28 cellular contexts compared by ENCODE assay signal in genomic region chr17:18146980-18147379, GRCh38.
"Had no signal": no experiment of that assay in that cellular context is flagged by ENCODE, and none has a peak within 500 bp of the region (broad histone marks: within the 10 kb centered on the region; RNA-seq: fewer than 3 reads in every experiment).

No MANE protein-coding gene starts in this region.

- H3K9me3 Mint-ChIP-seq: mesothelial cell of epicardium; naive B cell; natural killer cell; nephron progenitor cell; neural progenitor cell; stimulated activated memory B cell treated with anti-CD40 and anti-IgM and Interleukin-4, amounts not matched to agents 10 μg/mL and 1 μg/mL and 100 μg/mL, for 72 hours; stimulated activated naive CD8-positive, alpha-beta T cell treated with anti-CD3 and anti-CD28 coated beads, Interleukin-15, amount 100 ng/mL, for 72 hours; type B pancreatic cell had no signal

- H3K9ac ChIP-seq: neural progenitor cell had no signal

- H3K36me3 ChIP-seq: left ventricle myocardium inferior, neural progenitor cell, ovary, right atrium auricular region, vagina had no signal

- DNase-seq: hippocampal formation; kidney; left colon; left ventricle myocardium inferior; mesendoderm; naive B cell; natural killer cell; nephron progenitor cell; ovary; stimulated activated CD4-positive, alpha-beta T cell treated with anti-CD3 and anti-CD28 coated beads, Interleukin-12 subunit alpha, Interleukin-12 subunit beta, amount 100 ng/mL, for 4 hours; stimulated activated CD4-positive, alpha-beta T cell treated with anti-CD3 and anti-CD28 coated beads, Interleukin-15, amount 100 ng/mL, for 24 hours; stimulated activated CD4-positive, alpha-beta T cell treated with anti-CD3 and anti-CD28 coated beads, Interleukin-2, amount 100 ng/mL, for 24 hours; stimulated activated CD4-positive, alpha-beta T cell treated with anti-CD3 and anti-CD28 coated beads, Interleukin-4, amount 100 ng/mL, for 24 hours; stimulated activated naive CD4-positive, alpha-beta T cell treated with Interleukin-2 at 50 U/mL for 16 hours; stimulated activated naive CD8-positive, alpha-beta T cell treated with anti-CD3 and anti-CD28 coated beads, Interleukin-15, amount 100 ng/mL, for 72 hours; substantia nigra had no signal

- H3K4me3 Mint-ChIP-seq: mesothelial cell of epicardium; naive B cell; natural killer cell; nephron progenitor cell; neural progenitor cell; stimulated activated memory B cell treated with anti-CD40 and anti-IgM and Interleukin-4, amounts not matched to agents 10 μg/mL and 1 μg/mL and 100 μg/mL, for 72 hours; stimulated activated naive CD8-positive, alpha-beta T cell treated with anti-CD3 and anti-CD28 coated beads, Interleukin-15, amount 100 ng/mL, for 72 hours; type B pancreatic cell had no signal

- FAIRE-seq: islet of Langerhans, kidney had no signal

- H3K4me3 ChIP-seq: left ventricle myocardium inferior, lung, neural progenitor cell, ovary, right atrium auricular region, skin epidermis, tibial nerve, vagina had no signal

- H2AFZ ChIP-seq: neural progenitor cell had no signal

- H3K27ac ChIP-seq: left ventricle myocardium inferior, neural progenitor cell, ovary, right atrium auricular region, skin epidermis, tibial nerve, vagina had no signal

- H3K9me3 ChIP-seq: left ventricle myocardium inferior, ovary, right atrium auricular region, tibial nerve, vagina had no signal

- H3K4me2 ChIP-seq: neural progenitor cell had no signal

- H3K27me3 ChIP-seq: neural progenitor cell, ovary, right atrium auricular region, tibial nerve, vagina had no signal

- ATAC-seq: left colon; natural killer cell; sciatic nerve; stimulated activated memory B cell treated with anti-CD40 and anti-IgM and Interleukin-4, amounts not matched to agents 10 μg/mL and 1 μg/mL and 100 μg/mL, for 72 hours; stimulated activated naive CD8-positive, alpha-beta T cell treated with anti-CD3 and anti-CD28 coated beads, Interleukin-15, amount 100 ng/mL, for 72 hours had no signal

- H3K4me1 Mint-ChIP-seq: naive B cell; natural killer cell; stimulated activated memory B cell treated with anti-CD40 and anti-IgM and Interleukin-4, amounts not matched to agents 10 μg/mL and 1 μg/mL and 100 μg/mL, for 72 hours; stimulated activated naive CD8-positive, alpha-beta T cell treated with anti-CD3 and anti-CD28 coated beads, Interleukin-15, amount 100 ng/mL, for 72 hours had no signal

- H3K27ac Mint-ChIP-seq: mesothelial cell of epicardium; naive B cell; natural killer cell; nephron progenitor cell; neural progenitor cell; progenitor cell of endocrine pancreas; stimulated activated memory B cell treated with anti-CD40 and anti-IgM and Interleukin-4, amounts not matched to agents 10 μg/mL and 1 μg/mL and 100 μg/mL, for 72 hours; type B pancreatic cell had no signal

- H3K27me3 Mint-ChIP-seq: progenitor cell of endocrine pancreas; stimulated activated memory B cell treated with anti-CD40 and anti-IgM and Interleukin-4, amounts not matched to agents 10 μg/mL and 1 μg/mL and 100 μg/mL, for 72 hours; stimulated activated naive CD8-positive, alpha-beta T cell treated with anti-CD3 and anti-CD28 coated beads, Interleukin-15, amount 100 ng/mL, for 72 hours; type B pancreatic cell had no signal

- H3K36me3 Mint-ChIP-seq: mesothelial cell of epicardium; naive B cell; natural killer cell; neural progenitor cell; stimulated activated memory B cell treated with anti-CD40 and anti-IgM and Interleukin-4, amounts not matched to agents 10 μg/mL and 1 μg/mL and 100 μg/mL, for 72 hours; type B pancreatic cell had no signal

- H3K4me1 ChIP-seq: left ventricle myocardium inferior, right atrium auricular region, vagina had no signal
